In genomic region chr4:38184404-38184803, GRCh38 we compare ENCODE assay signal across 13 cellular contexts.
DNase-seq lines count a peak whose midpoint lies in the region; ATAC-seq, FAIRE-seq and TF ChIP-seq lines count a peak whose summit lies in the region.
"Had no signal": no experiment of that assay in that cellular context is flagged by ENCODE, and none has a peak within 500 bp of the region (broad histone marks: within the 10 kb centered on the region; RNA-seq: fewer than 3 reads in every experiment).

No MANE protein-coding gene starts in this region.

- H3K4me3 ChIP-seq in DND-41 (ENCODE audit: low read depth in 1 of 2, low read length in 2 of 2) (no peak overlapping the region), bronchial epithelial cell (ENCODE audit: low read depth, low read length) (no peak overlapping the region), right lobe of liver (no peak overlapping the region), right atrium auricular region (no peak overlapping the region)
- H3K4me3 ChIP-seq: left lung had no signal

- H3K27me3 ChIP-seq in DND-41 (ENCODE audit: insufficient read depth, low read length, poor library complexity) (no peaks in the 10 kb centered on the region), bronchial epithelial cell (ENCODE audit: control insufficient read depth, insufficient read depth, low read length) (no peaks in the 10 kb centered on the region), right lobe of liver (no peaks in the 10 kb centered on the region), right atrium auricular region (no peaks in the 10 kb centered on the region)
- H3K27me3 ChIP-seq: left lung had no signal

- ATAC-seq in DND-41 (ENCODE audit: insufficient read depth, low read depth) (no peak), right lobe of liver (peak in 1 of 4 donors; percentile 41), GM21786 (IDR thresholded peaks at IDR 0.05; ENCODE audit: unreplicated experiment) (no peak), GM19397 (IDR thresholded peaks at IDR 0.05; ENCODE audit: unreplicated experiment) (no peak)
- ATAC-seq: left lung had no signal

- H3K9me3 ChIP-seq in DND-41 (ENCODE audit: insufficient read depth, low read length, severe bottlenecking) (no peaks in the 10 kb centered on the region), right lobe of liver (no peaks in the 10 kb centered on the region), right atrium auricular region (no peaks in the 10 kb centered on the region)
- H3K9me3 ChIP-seq: left lung had no signal

- H3K27ac ChIP-seq in DND-41 (ENCODE audit: low read length) = no peak overlapping the region
- no peak overlapping the region for H3K27ac ChIP-seq in right lobe of liver
- H3K27ac ChIP-seq in right atrium auricular region = no peak overlapping the region
- H3K27ac ChIP-seq: left lung, RWPE1 had no signal

- no peaks in the 10 kb centered on the region for H3K36me3 ChIP-seq in DND-41 (ENCODE audit: insufficient read depth, low read length)
- H3K36me3 ChIP-seq in bronchial epithelial cell (ENCODE audit: control insufficient read depth, insufficient read depth, low read length) = no peaks in the 10 kb centered on the region
- H3K36me3 ChIP-seq in right lobe of liver = no peaks in the 10 kb centered on the region
- H3K36me3 ChIP-seq in right atrium auricular region = no peaks in the 10 kb centered on the region
- H3K36me3 ChIP-seq: left lung had no signal

- DNase-seq in DND-41 (no peak), KBM-7 (peak; percentile 54), bronchial epithelial cell (ENCODE audit: low read depth) (no peak), right lobe of liver (no peak), KG1 (lab: John Stamatoyannopoulos, UW) (no peak), right atrium auricular region (ENCODE audit: low spot score) (no peak)
- DNase-seq: anterior cingulate cortex; CD8-positive, alpha-beta memory T cell; left lung; NCI-H446 had no signal

- H3K4me2 ChIP-seq in DND-41 (ENCODE audit: insufficient read depth, low read length) = no peak overlapping the region

- TF ChIP-seq CTCF in DND-41 (IDR thresholded peaks at IDR 0.05; ENCODE audit: borderline replicate concordance, extremely low read depth, low read length, poor library complexity, severe bottlenecking) = peak; percentile 36
- TF ChIP-seq CTCF in bronchial epithelial cell (IDR thresholded peaks at IDR 0.05; ENCODE audit: insufficient read depth, low read length, severe bottlenecking) = peak; percentile 31
- peak in 3 of 4 donors; percentile 7 to 34 (median 9) for TF ChIP-seq CTCF in right lobe of liver (IDR thresholded peaks at IDR 0.05)
- no peak for TF ChIP-seq CTCF in right atrium auricular region (IDR thresholded peaks at IDR 0.05)

- H4K20me1 ChIP-seq in DND-41 (ENCODE audit: insufficient read depth, low read length) = no peaks in the 10 kb centered on the region

- no peak for TF ChIP-seq POLR2A in right lobe of liver (IDR thresholded peaks at IDR 0.05)

- H2AFZ ChIP-seq in DND-41 (ENCODE audit: low read depth, low read length) = no peak overlapping the region

- 79% methylated on average over 8 of the region's 8 CpGs for WGBS in right lobe of liver (ENCODE audit: insufficient coverage, low coverage, low lambda C conversion rate, missing lambda C conversion rate)

- H3K79me2 ChIP-seq in DND-41 (ENCODE audit: insufficient read depth, low read length) = no peaks in the 10 kb centered on the region

- in situ Hi-C loops in KBM-7 (cut with MboI; ENCODE audit: low pct_unique_long_range_greater_than_20kb, low sequenced_read_pairs) = loop anchor here (25.0 kb wide), 1 partner anchor 503 kb away; no protein-coding TSS in a partner anchor

- no peak overlapping the region for H3K9ac ChIP-seq in DND-41 (ENCODE audit: low read depth, low read length)

- intact Hi-C loops in right lobe of liver (cut with DNase I) = loop anchor here in 1 of 2 donors (10.0 kb wide), 1 partner anchor 490 kb away; no protein-coding TSS in a partner anchor

- FAIRE-seq in bronchial epithelial cell (lab: Jason Lieb, UNC) = no peak

- no peaks in the 10 kb centered on the region for H3K4me1 ChIP-seq in DND-41 (ENCODE audit: insufficient read depth, low read length)
- H3K4me1 ChIP-seq in right lobe of liver = peaks cover 0 to 9% (median 4%) of the 10 kb centered on the region in 4 donors
- no peaks in the 10 kb centered on the region for H3K4me1 ChIP-seq in right atrium auricular region

Comparison
In these comparisons a context has a peak if more than half of its experiments do, and no peak if none do; other contexts are left out.
1. CTCF ChIP-seq: peak in DND-41 (single experiment), bronchial epithelial cell (single experiment) and right lobe of liver (3 of 4); none in right atrium auricular region (0 of 2).